In the genomic region with DNA sequence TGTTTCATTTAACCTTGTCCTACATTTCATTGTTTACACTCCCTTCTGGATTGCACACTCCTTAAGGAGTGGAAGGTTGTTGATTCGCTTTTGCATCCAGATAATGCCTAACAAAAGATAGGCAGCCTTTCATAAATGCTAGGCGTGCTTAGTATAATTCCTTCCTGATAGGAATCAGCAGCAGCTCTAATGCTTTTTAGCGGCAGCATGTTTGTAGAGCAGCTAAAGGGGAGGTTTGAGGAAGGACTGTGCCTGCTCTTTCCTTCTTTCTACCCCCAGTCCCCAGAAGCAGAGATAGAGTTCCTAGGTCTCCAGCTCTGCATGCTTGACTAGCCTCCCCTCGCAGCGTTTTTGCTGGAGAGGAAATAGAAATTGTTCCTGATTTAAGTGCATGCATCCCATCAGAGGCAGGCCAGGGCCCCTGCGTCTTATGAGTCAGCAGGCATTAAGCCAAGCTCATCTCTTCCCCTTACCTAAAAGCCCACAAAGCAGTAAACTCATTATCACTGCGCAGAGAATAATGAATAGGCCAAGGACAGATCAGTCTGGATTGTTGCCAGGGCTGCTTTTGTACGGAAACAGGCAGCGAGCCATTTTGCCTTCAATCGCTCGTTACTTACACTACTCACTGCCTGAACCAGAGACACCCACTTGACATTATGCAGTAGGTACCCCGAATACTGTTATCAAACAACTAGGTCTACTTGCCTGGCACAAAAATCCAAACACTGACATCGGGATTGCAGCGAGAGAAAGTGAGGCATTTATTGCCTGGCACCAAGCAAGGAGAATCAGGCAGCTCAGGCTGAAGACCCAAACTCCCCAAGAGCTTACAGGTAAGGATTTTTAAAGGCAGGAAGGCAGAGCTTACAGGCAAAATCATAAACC, we compare ENCODE assay signal across 10 cellular contexts. TPM values are rescaled to one million over a fixed set of nuclear protein-coding genes. Genes with fewer than 3 reads are reported as not detected.
DNase-seq lines count a peak whose midpoint lies in the region; FAIRE-seq and TF ChIP-seq lines count a peak whose summit lies in the region.
"Had no signal": no experiment of that assay in that cellular context is flagged by ENCODE, and none has a peak within 500 bp of the region (broad histone marks: within the 10 kb centered on the region; RNA-seq: fewer than 3 reads in every experiment).

No MANE protein-coding gene starts in this region.

- no peaks in the 10 kb centered on the region for H4K20me1 ChIP-seq in endothelial cell of umbilical vein (replicated peaks; ENCODE audit: control insufficient read depth, extremely low read depth, insufficient read depth, low read length)

- no peaks in the 10 kb centered on the region for H3K9me1 ChIP-seq in endothelial cell of umbilical vein (replicated peaks; ENCODE audit: control insufficient read depth, extremely low read depth, insufficient read depth, low read length)

- H3K36me3 ChIP-seq in endothelial cell of umbilical vein (ENCODE audit: control insufficient read depth in 2 of 2, extremely low read depth in 1 of 2, insufficient read depth in 2 of 2, low read length in 2 of 2), result no peaks in the 10 kb centered on the region

- no peak overlapping the region for H3K9ac ChIP-seq in endothelial cell of umbilical vein (replicated peaks; ENCODE audit: extremely low read depth, insufficient read depth, low read length)

- no peaks in the 10 kb centered on the region for H3K9me3 ChIP-seq in endothelial cell of umbilical vein (replicated peaks; ENCODE audit: control insufficient read depth, insufficient read depth, low read length)

- H3K27ac Mint-ChIP-seq in T-helper 2 cell treated with Interferon-gamma antibody and Interleukin-4, amounts not matched to agents 5 μg/mL and 100 μg/mL, for 36 hours, result no peak overlapping the region
- H3K27ac Mint-ChIP-seq: CD4-positive, CD25-positive, alpha-beta regulatory T cell had no signal

- intact Hi-C loops in endothelial cell of umbilical vein (cut with micrococcal nuclease), result loop anchor here (1.0 kb wide), 1 partner anchor 103 kb away; no protein-coding TSS in a partner anchor
- intact Hi-C loops in posterior vena cava (cut with DNase I), result no loop called here

- TF ChIP-seq CTCF in endothelial cell of umbilical vein (IDR thresholded peaks at IDR 0.05; ENCODE audit: extremely low read depth in 1 of 2, insufficient read depth in 1 of 2, low read depth in 1 of 2, low read length in 2 of 2), result no peak

- TF ChIP-seq POLR2A in endothelial cell of umbilical vein (IDR thresholded peaks at IDR 0.05; ENCODE audit: low read depth, low read length), result no peak

- no peak overlapping the region for H3K4me3 Mint-ChIP-seq in T-helper 2 cell treated with Interferon-gamma antibody and Interleukin-4, amounts not matched to agents 5 μg/mL and 100 μg/mL, for 36 hours

- H3K36me3 Mint-ChIP-seq in T-helper 2 cell treated with Interferon-gamma antibody and Interleukin-4, amounts not matched to agents 5 μg/mL and 100 μg/mL, for 36 hours (ENCODE audit: low read depth), result no peaks in the 10 kb centered on the region
- H3K36me3 Mint-ChIP-seq: CD4-positive, CD25-positive, alpha-beta regulatory T cell had no signal

- BruUV-seq in endothelial cell of umbilical vein (replicated peaks; lab: Mats Ljungman, UMichigan), result no TSS peak

- H2AFZ ChIP-seq in endothelial cell of umbilical vein (ENCODE audit: low read depth, low read length), result peak overlapping the region; percentile 37

- dilution Hi-C loops in endothelial cell of umbilical vein (cut with MboI; ENCODE audit: extremely low pct_ligation_motif_present, low sequenced_read_pairs), result no loop called here

- peaks cover 6% of the 10 kb centered on the region for H3K4me1 Mint-ChIP-seq in T-helper 2 cell treated with Interferon-gamma antibody and Interleukin-4, amounts not matched to agents 5 μg/mL and 100 μg/mL, for 36 hours (ENCODE audit: low read depth)

- no peaks in the 10 kb centered on the region for H3K79me2 ChIP-seq in endothelial cell of umbilical vein (ENCODE audit: control insufficient read depth, insufficient read depth, low read length)

- peaks cover 51% of the 10 kb centered on the region for H3K4me1 ChIP-seq in endothelial cell of umbilical vein (ENCODE audit: control insufficient read depth, extremely low read depth, insufficient read depth, low read length)

- no peaks in the 10 kb centered on the region for H3K9me3 Mint-ChIP-seq in T-helper 2 cell treated with Interferon-gamma antibody and Interleukin-4, amounts not matched to agents 5 μg/mL and 100 μg/mL, for 36 hours
- H3K9me3 Mint-ChIP-seq: CD4-positive, CD25-positive, alpha-beta regulatory T cell had no signal

- DNase-seq in A172 (ENCODE audit: low spot score), result peak; percentile 75
- peak; percentile 86 for DNase-seq in HTR-8/SVneo (ENCODE audit: insufficient read length, low spot score)
- DNase-seq in NOMO-1 (lab: John Stamatoyannopoulos, UW; ENCODE audit: unreplicated experiment in 2 of 2), result peak; percentile 70 to 81
- peak; percentile 81 for DNase-seq in endothelial cell of umbilical vein (ENCODE audit: low read depth, low spot score)
- peak; percentile 52 for DNase-seq in non-pigmented ciliary epithelial cell (ENCODE audit: low read depth)
- DNase-seq in NAMALWA (ENCODE audit: low spot score), result no peak
- DNase-seq in T-helper 2 cell treated with Interferon-gamma antibody and Interleukin-4, amounts not matched to agents 5 μg/mL and 100 μg/mL, for 36 hours (ENCODE audit: low spot score), result no peak
- DNase-seq in posterior vena cava (ENCODE audit: low spot score), result no peak
- DNase-seq: CD4-positive, CD25-positive, alpha-beta regulatory T cell had no signal

- POLR2A ChIA-PET in endothelial cell of umbilical vein (lab: Charles Lee), result no interaction called here

- H3K4me3 ChIP-seq in endothelial cell of umbilical vein (replicated peaks in 1 of 3; ENCODE audit: insufficient read depth in 1 of 3, low read depth in 1 of 3, low read length in 3 of 3), result no peak overlapping the region

- CTCF ChIA-PET in endothelial cell of umbilical vein (lab: Charles Lee), result interaction anchor here (0.6 to 1.8 kb wide), 4 partner anchors 8 to 206 kb away, joined by 3 to 22 read pairs (median 4); no protein-coding TSS in a partner anchor

- H3K27me3 Mint-ChIP-seq in T-helper 2 cell treated with Interferon-gamma antibody and Interleukin-4, amounts not matched to agents 5 μg/mL and 100 μg/mL, for 36 hours (ENCODE audit: low read depth), result peaks cover 3% of the 10 kb centered on the region

- H3K27me3 ChIP-seq in endothelial cell of umbilical vein (ENCODE audit: control insufficient read depth in 2 of 2, insufficient read depth in 2 of 2, low read length in 2 of 2), result no peaks in the 10 kb centered on the region

- peak overlapping the region; percentile 68 for H3K4me2 ChIP-seq in endothelial cell of umbilical vein (ENCODE audit: insufficient read depth, low read length)

- FAIRE-seq in HTR-8/SVneo (lab: Jason Lieb, UNC) (peak; percentile 95), endothelial cell of umbilical vein (lab: Jason Lieb, UNC) (peak; percentile 87)

- H3K27ac ChIP-seq in endothelial cell of umbilical vein (ENCODE audit: insufficient read depth, low read depth, low read length), result no peak overlapping the region

TF ChIP-seq in endothelial cell of umbilical vein, 7 proteins besides CTCF, POLR2A, EP300 and RAD21:
- peak; percentile 67 for TF ChIP-seq GATA2 (IDR thresholded peaks at IDR 0.05; ENCODE audit: insufficient read depth, insufficient read length, low read depth, low read length)
- TF ChIP-seq, protein P1, sequence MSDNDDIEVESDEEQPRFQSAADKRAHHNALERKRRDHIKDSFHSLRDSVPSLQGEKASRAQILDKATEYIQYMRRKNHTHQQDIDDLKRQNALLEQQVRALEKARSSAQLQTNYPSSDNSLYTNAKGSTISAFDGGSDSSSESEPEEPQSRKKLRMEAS (IDR thresholded peaks at IDR 0.05; ENCODE audit: insufficient read depth, insufficient read length), result no peak
- TF ChIP-seq POLR2AphosphoS5 (IDR thresholded peaks at IDR 0.05; ENCODE audit: insufficient read depth, low read depth, low read length), result peak; percentile 32
- TF ChIP-seq FOS (IDR thresholded peaks at IDR 0.05; ENCODE audit: borderline replicate concordance, insufficient read depth, low read length), result peak; percentile 91
- TF ChIP-seq MYC (IDR thresholded peaks at IDR 0.05; ENCODE audit: low read depth, low read length), result no peak
- peak; percentile 38 for TF ChIP-seq JUN (IDR thresholded peaks at IDR 0.05; ENCODE audit: borderline replicate concordance, insufficient read depth, insufficient read length, low read depth)
- no peak for TF ChIP-seq EZH2 (IDR thresholded peaks at IDR 0.05; ENCODE audit: borderline replicate concordance, low read depth, low read length, severe bottlenecking)

RNA-seq across cellular contexts. Expression of a gene that starts 14.1 kb away (rescaled TPM):
- not detected in 2 replicates for total RNA-seq in A172 (2014; rRNA removed; shearing (Covaris generic))
- not detected in 2 replicates for total RNA-seq in endothelial cell of umbilical vein
- not detected in 2 replicates for polyA plus RNA-seq in endothelial cell of umbilical vein
- polyA plus RNA-seq in endothelial cell of umbilical vein (2011; cell fraction: cytosol; rRNA removed), result not detected in 2 replicates
- not detected in 2 replicates for polyA plus RNA-seq in endothelial cell of umbilical vein (2011; cell fraction: nucleus; rRNA removed)
- not detected in 2 replicates for polyA plus RNA-seq in endothelial cell of umbilical vein (2012)
- polyA minus RNA-seq in endothelial cell of umbilical vein, result not detected in 2 replicates
- not detected for polyA minus RNA-seq in endothelial cell of umbilical vein (2011; cell fraction: cytosol; rRNA and poly(A)+ RNA removed)
- polyA minus RNA-seq in endothelial cell of umbilical vein (2011; cell fraction: nucleus; rRNA and poly(A)+ RNA removed), result not detected in 2 replicates
- total RNA-seq in posterior vena cava, result not detected
- total RNA-seq: CD4-positive, CD25-positive, alpha-beta regulatory T cell; skeletal muscle tissue had no signal
- polyA plus RNA-seq: CD4-positive, CD25-positive, alpha-beta regulatory T cell had no signal

RNA-seq across cellular contexts. Expression of a gene that starts 42.9 kb away (rescaled TPM):
- 9.5 and 11.9 TPM in 2 replicates for total RNA-seq in A172 (2014; rRNA removed; shearing (Covaris generic))
- total RNA-seq in endothelial cell of umbilical vein, result 9.6 and 10.0 TPM in 2 replicates
- polyA plus RNA-seq in endothelial cell of umbilical vein, result 4.8 and 5.9 TPM in 2 replicates
- polyA plus RNA-seq in endothelial cell of umbilical vein (2011; cell fraction: cytosol; rRNA removed), result 4.0 TPM in 2 replicates
- polyA plus RNA-seq in endothelial cell of umbilical vein (2011; cell fraction: nucleus; rRNA removed), result 27.1 and 28.8 TPM in 2 replicates
- polyA plus RNA-seq in endothelial cell of umbilical vein (2012), result 5.8 and 8.4 TPM in 2 replicates
- polyA minus RNA-seq in endothelial cell of umbilical vein, result 11.4 and 11.6 TPM in 2 replicates
- polyA minus RNA-seq in endothelial cell of umbilical vein (2011; cell fraction: cytosol; rRNA and poly(A)+ RNA removed), result 5.0 TPM
- 11.0 and 13.2 TPM in 2 replicates for polyA minus RNA-seq in endothelial cell of umbilical vein (2011; cell fraction: nucleus; rRNA and poly(A)+ RNA removed)
- total RNA-seq in posterior vena cava, result 1 to 10 TPM; 8.8 to 9.8 TPM

Comparison
In these comparisons a context has a peak if more than half of its experiments do, and no peak if none do; other contexts are left out.
1. DNase-seq: peak in A172 (single experiment), HTR-8/SVneo (single experiment), NOMO-1 (2 of 2), endothelial cell of umbilical vein (single experiment) and non-pigmented ciliary epithelial cell (single experiment); none in NAMALWA (single experiment), T-helper 2 cell treated with Interferon-gamma antibody and Interleukin-4, amounts not matched to agents 5 μg/mL and 100 μg/mL, for 36 hours (single experiment) and posterior vena cava (single experiment).